ENCODE assay signal across 15 cellular contexts in genomic region chr17:65009848-65010247, GRCh38. TPM values are rescaled to one million over a fixed set of nuclear protein-coding genes. Genes with fewer than 3 reads are reported as not detected.
DNase-seq lines count a peak whose midpoint lies in the region; ATAC-seq and TF ChIP-seq lines count a peak whose summit lies in the region.
"Had no signal": no experiment of that assay in that cellular context is flagged by ENCODE, and none has a peak within 500 bp of the region (broad histone marks: within the 10 kb centered on the region; RNA-seq: fewer than 3 reads in every experiment).

No MANE protein-coding gene starts in this region.

- H3K9me3 Mint-ChIP-seq in memory B cell = no peaks in the 10 kb centered on the region
- H3K9me3 Mint-ChIP-seq in stimulated activated memory B cell treated with anti-CD40 and anti-IgM and Interleukin-4, amounts not matched to agents 10 μg/mL and 1 μg/mL and 100 μg/mL, for 72 hours = no peaks in the 10 kb centered on the region
- H3K9me3 Mint-ChIP-seq in activated naive CD4-positive, alpha-beta T cell treated with anti-CD3 and anti-CD28 coated beads, Interleukin-2, amount 10 ng/mL, durations not matched to agents 7 days and 5 days = no peaks in the 10 kb centered on the region

- TF ChIP-seq EP300 in suprapubic skin (IDR thresholded peaks at IDR 0.05) = no peak

- peak; percentile 12 for DNase-seq in OCI-M1 (lab: John Stamatoyannopoulos, UW)
- DNase-seq in memory B cell (ENCODE audit: low spot score in 2 of 2) = no peak
- DNase-seq in suprapubic skin (ENCODE audit: low spot score in 2 of 2) = no peak
- no peak for DNase-seq in activated naive CD4-positive, alpha-beta T cell treated with anti-CD3 and anti-CD28 coated beads, Interleukin-2, amount 10 ng/mL, durations not matched to agents 7 days and 5 days
- DNase-seq: DMS53, GM23248, NCI-H1048, NCI-H146, NCI-H226, NCI-H748 treated with DMSO at 0.1 percent for 48 hours, Peyer's patch, SHP77 had no signal

- H3K36me3 ChIP-seq in DOHH2 (ENCODE audit: control insufficient read depth, low read length) (peaks cover 85% of the 10 kb centered on the region), suprapubic skin (peaks cover 4% of the 10 kb centered on the region)

- no peak overlapping the region for H3K4me3 Mint-ChIP-seq in memory B cell
- H3K4me3 Mint-ChIP-seq in stimulated activated memory B cell treated with anti-CD40 and anti-IgM and Interleukin-4, amounts not matched to agents 10 μg/mL and 1 μg/mL and 100 μg/mL, for 72 hours = no peak overlapping the region
- no peak overlapping the region for H3K4me3 Mint-ChIP-seq in activated naive CD4-positive, alpha-beta T cell treated with anti-CD3 and anti-CD28 coated beads, Interleukin-2, amount 10 ng/mL, durations not matched to agents 7 days and 5 days

- H3K36me3 Mint-ChIP-seq in memory B cell = peaks cover 9% of the 10 kb centered on the region
- peaks cover 54% of the 10 kb centered on the region for H3K36me3 Mint-ChIP-seq in stimulated activated memory B cell treated with anti-CD40 and anti-IgM and Interleukin-4, amounts not matched to agents 10 μg/mL and 1 μg/mL and 100 μg/mL, for 72 hours
- peaks cover 40% of the 10 kb centered on the region for H3K36me3 Mint-ChIP-seq in activated naive CD4-positive, alpha-beta T cell treated with anti-CD3 and anti-CD28 coated beads, Interleukin-2, amount 10 ng/mL, durations not matched to agents 7 days and 5 days

- H3K79me2 ChIP-seq in DOHH2 (ENCODE audit: control insufficient read depth, low read length) = peaks cover 96% of the 10 kb centered on the region

- H4K20me1 ChIP-seq in DOHH2 (ENCODE audit: control insufficient read depth, insufficient read depth, low read depth, low read length) = peaks cover 3% of the 10 kb centered on the region; the same call in 1 of the 2 replicates

- TF ChIP-seq CTCF in DOHH2 (IDR thresholded peaks at IDR 0.05; ENCODE audit: low read depth, low read length, poor library complexity, severe bottlenecking) = no peak
- no peak for TF ChIP-seq CTCF in suprapubic skin (IDR thresholded peaks at IDR 0.05)

- H3K9me3 ChIP-seq in DOHH2 (ENCODE audit: control insufficient read depth, insufficient read depth, low read length) = no peaks in the 10 kb centered on the region
- H3K9me3 ChIP-seq in suprapubic skin = no peaks in the 10 kb centered on the region
- H3K9me3 ChIP-seq: Peyer's patch had no signal

- TF ChIP-seq POLR2A in suprapubic skin (IDR thresholded peaks at IDR 0.05) = no peak

- peaks cover 35% of the 10 kb centered on the region for H3K4me1 Mint-ChIP-seq in memory B cell
- H3K4me1 Mint-ChIP-seq in stimulated activated memory B cell treated with anti-CD40 and anti-IgM and Interleukin-4, amounts not matched to agents 10 μg/mL and 1 μg/mL and 100 μg/mL, for 72 hours = peaks cover 70% of the 10 kb centered on the region
- peaks cover 22% of the 10 kb centered on the region for H3K4me1 Mint-ChIP-seq in activated naive CD4-positive, alpha-beta T cell treated with anti-CD3 and anti-CD28 coated beads, Interleukin-2, amount 10 ng/mL, durations not matched to agents 7 days and 5 days

- H3K4me3 ChIP-seq in DOHH2 (ENCODE audit: low read length) (peak overlapping the region; percentile 47), suprapubic skin (no peak overlapping the region)
- H3K4me3 ChIP-seq: GM23248, Peyer's patch had no signal

- peak overlapping the region; percentile 64 for H3K4me2 ChIP-seq in DOHH2 (ENCODE audit: low read length)

- H3K27me3 Mint-ChIP-seq in memory B cell = no peaks in the 10 kb centered on the region
- no peaks in the 10 kb centered on the region for H3K27me3 Mint-ChIP-seq in stimulated activated memory B cell treated with anti-CD40 and anti-IgM and Interleukin-4, amounts not matched to agents 10 μg/mL and 1 μg/mL and 100 μg/mL, for 72 hours
- H3K27me3 Mint-ChIP-seq in activated naive CD4-positive, alpha-beta T cell treated with anti-CD3 and anti-CD28 coated beads, Interleukin-2, amount 10 ng/mL, durations not matched to agents 7 days and 5 days = no peaks in the 10 kb centered on the region

- H3K27me3 ChIP-seq in DOHH2 (ENCODE audit: control insufficient read depth, low read length) (no peaks in the 10 kb centered on the region), suprapubic skin (no peaks in the 10 kb centered on the region)
- H3K27me3 ChIP-seq: Peyer's patch had no signal

- H3K9me2 ChIP-seq in DOHH2 (replicated peaks; ENCODE audit: control insufficient read depth, low read length) = no peaks in the 10 kb centered on the region

- CTCF ChIA-PET in activated naive CD4-positive, alpha-beta T cell treated with anti-CD3 and anti-CD28 coated beads, Interleukin-2, amount 10 ng/mL, durations not matched to agents 7 days and 5 days (lab: Charles Lee) = no interaction called here

- peak overlapping the region; percentile 88 for H3K27ac ChIP-seq in DOHH2 (ENCODE audit: low read depth, low read length)
- no peak overlapping the region for H3K27ac ChIP-seq in suprapubic skin
- H3K27ac ChIP-seq: GM23248, Peyer's patch had no signal

- peaks cover 87% of the 10 kb centered on the region for H3F3A ChIP-seq in DOHH2 (ENCODE audit: control insufficient read depth, insufficient read depth)

- H3K4me1 ChIP-seq in DOHH2 (ENCODE audit: control insufficient read depth, low read length) (peaks cover 100% of the 10 kb centered on the region), suprapubic skin (peaks cover 12% of the 10 kb centered on the region)

- ATAC-seq in memory B cell (ENCODE audit: low read depth) (no peak), HG02623 (IDR thresholded peaks at IDR 0.05; ENCODE audit: unreplicated experiment) (no peak)
- ATAC-seq in stimulated activated memory B cell treated with anti-CD40 and anti-IgM and Interleukin-4, amounts not matched to agents 10 μg/mL and 1 μg/mL and 100 μg/mL, for 72 hours = no peak

- WGBS in suprapubic skin = 49% methylated on average over 3 of the region's 3 CpGs

- H3K27ac Mint-ChIP-seq in memory B cell = peak overlapping the region; percentile 81
- H3K27ac Mint-ChIP-seq in stimulated activated memory B cell treated with anti-CD40 and anti-IgM and Interleukin-4, amounts not matched to agents 10 μg/mL and 1 μg/mL and 100 μg/mL, for 72 hours = peak overlapping the region; percentile 19
- H3K27ac Mint-ChIP-seq in activated naive CD4-positive, alpha-beta T cell treated with anti-CD3 and anti-CD28 coated beads, Interleukin-2, amount 10 ng/mL, durations not matched to agents 7 days and 5 days = no peak overlapping the region

RNA-seq across cellular contexts. Expression of gene GNA13, which starts 46.7 kb away (rescaled TPM):
- 10 to 100 TPM; 36.7 to 45.0 (median 38.6) TPM for total RNA-seq in suprapubic skin
